12 cellular contexts compared by ENCODE assay signal in genomic region chr16:73289232-73289631, GRCh38.
A peak's percentile ranks its signal among the peaks of the same experiment; 100 is the strongest.
DNase-seq lines count a peak whose midpoint lies in the region; ATAC-seq and TF ChIP-seq lines count a peak whose summit lies in the region.
"Had no signal": no experiment of that assay in that cellular context is flagged by ENCODE, and none has a peak within 500 bp of the region (broad histone marks: within the 10 kb centered on the region; RNA-seq: fewer than 3 reads in every experiment).

No MANE protein-coding gene starts in this region.

- no peak for TF ChIP-seq POLR2A in GM18505 (IDR thresholded peaks at IDR 0.05; ENCODE audit: borderline replicate concordance, extremely low read depth, insufficient read depth, insufficient read length)

- no peak overlapping the region for H3K4me3 ChIP-seq in foreskin fibroblast (ENCODE audit: low read depth in 1 of 2, low read length in 2 of 2)
- H3K4me3 ChIP-seq: left ventricle myocardium inferior had no signal

- no peak for TF ChIP-seq CTCF in foreskin fibroblast (IDR thresholded peaks at IDR 0.05; ENCODE audit: low read depth, low read length)

- ATAC-seq in GM18505 (IDR thresholded peaks at IDR 0.05; ENCODE audit: unreplicated experiment) (peak; percentile 95), GM19455 (IDR thresholded peaks at IDR 0.05; ENCODE audit: unreplicated experiment) (peak; percentile 85), HG02870 (IDR thresholded peaks at IDR 0.05; ENCODE audit: unreplicated experiment) (peak; percentile 93), HG03521 (IDR thresholded peaks at IDR 0.05; ENCODE audit: unreplicated experiment) (peak; percentile 85)

- no peak for DNase-seq in RPMI8226
- DNase-seq in foreskin fibroblast, result no peak
- DNase-seq in NCI-H128 (lab: John Stamatoyannopoulos, UW; ENCODE audit: unreplicated experiment), result no peak
- no peak for DNase-seq in SW 1271 (lab: John Stamatoyannopoulos, UW)
- DNase-seq: AML-193; left ventricle myocardium inferior; NCI-H2029 treated with DMSO at 0.1 percent for 48 hours; stimulated activated CD4-positive, alpha-beta T cell treated with anti-CD3 and anti-CD28 coated beads, Interleukin-1b, Interleukin-23, amount 100 ng/mL, for 48 hours had no signal
